16 cellular contexts compared by ENCODE assay signal in genomic region chr1:11847667-11848445, GRCh38. TPM values are rescaled to one million over a fixed set of nuclear protein-coding genes. Genes with fewer than 3 reads are reported as not detected.
A peak's percentile ranks its signal among the peaks of the same experiment; 100 is the strongest.
DNase-seq lines count a peak whose midpoint lies in the region; ATAC-seq and TF ChIP-seq lines count a peak whose summit lies in the region.
"Had no signal": no experiment of that assay in that cellular context is flagged by ENCODE, and none has a peak within 500 bp of the region (broad histone marks: within the 10 kb centered on the region; RNA-seq: fewer than 3 reads in every experiment).

NPPA (minus strand) TSS chr1:11847783; CDS start chr1:11847684, 99 bp downstream.

- TF ChIP-seq CTCF in vagina (IDR thresholded peaks at IDR 0.05), result no peak
- TF ChIP-seq CTCF in psoas muscle (IDR thresholded peaks at IDR 0.05), result no peak

- H3K27ac Mint-ChIP-seq in central memory CD8-positive, alpha-beta T cell (ENCODE audit: low read depth), result peak within 1 kb of the TSS; percentile 55

- H3K27me3 ChIP-seq in vagina, result no peaks in the 10 kb centered on the region
- H3K27me3 ChIP-seq in psoas muscle (ENCODE audit: insufficient read depth in 3 of 3, low read length in 2 of 3), result peaks cover 0 to 4% (median 2%) of the 10 kb centered on the region in 3 donors

- peaks cover 4% of the 10 kb centered on the region for H3K4me1 Mint-ChIP-seq in central memory CD8-positive, alpha-beta T cell

- DNase-seq in AG08396 (ENCODE audit: low spot score) (peak; percentile 39), GM04504 (ENCODE audit: low read depth) (peak; percentile 10), NCI-H2196 treated with DMSO at 0.1 percent for 48 hours (lab: John Stamatoyannopoulos, UW; ENCODE audit: unreplicated experiment) (peak; percentile 86), vagina (ENCODE audit: extremely low spot score in 2 of 2) (no peak), psoas muscle (no peak)
- DNase-seq in central memory CD8-positive, alpha-beta T cell (ENCODE audit: low spot score in 2 of 2), result no peak
- DNase-seq: activated naive CD4-positive, alpha-beta T cell treated with Interleukin-2 at 50 U/mL for 16 hours; NCI-H1048; stimulated activated CD4-positive, alpha-beta T cell treated with anti-CD3 and anti-CD28 coated beads, Interleukin-4, amount 100 ng/mL, for 4 hours; SW 1271 had no signal

- H3K36me3 ChIP-seq in vagina, result peaks cover 0 to 16% of the 10 kb centered on the region in 2 donors
- peaks cover 0 to 30% of the 10 kb centered on the region in 2 donors for H3K36me3 ChIP-seq in psoas muscle (ENCODE audit: insufficient read depth in 1 of 2, low read depth in 1 of 2)

- H3K27ac ChIP-seq in vagina, result no peak within 1 kb of the TSS
- H3K27ac ChIP-seq in psoas muscle, result no peak within 1 kb of the TSS

- H3K9me3 Mint-ChIP-seq in central memory CD8-positive, alpha-beta T cell, result no peaks in the 10 kb centered on the region

- intact Hi-C loops in vagina (cut with DNase I) (no loop called here), psoas muscle (cut with DNase I) (no loop called here)

- no peak for ATAC-seq in central memory CD8-positive, alpha-beta T cell (replicated peaks; ENCODE audit: extremely low read depth, poor library complexity, severe bottlenecking)
- ATAC-seq in esophagus mucosa, result no peak
- no peak for ATAC-seq in HG03039 (IDR thresholded peaks at IDR 0.05; ENCODE audit: unreplicated experiment)
- ATAC-seq in psoas muscle, result no peak
- ATAC-seq: GM12878 had no signal

- H3K4me3 Mint-ChIP-seq in central memory CD8-positive, alpha-beta T cell, result no peak within 1 kb of the TSS

- H3K9me3 ChIP-seq in vagina, result no peaks in the 10 kb centered on the region
- H3K9me3 ChIP-seq in psoas muscle, result no peaks in the 10 kb centered on the region

- peaks cover 5% of the 10 kb centered on the region for H3K36me3 Mint-ChIP-seq in central memory CD8-positive, alpha-beta T cell (ENCODE audit: insufficient read depth)

- H3K4me1 ChIP-seq in vagina (no peaks in the 10 kb centered on the region), psoas muscle (no peaks in the 10 kb centered on the region)

- WGBS in psoas muscle, 3 donors, result 27 to 31% (median 27%) methylated on average over 16 to 18 of the region's 18 CpGs

- TF ChIP-seq POLR2A in vagina (IDR thresholded peaks at IDR 0.05), result no peak

- H3K4me3 ChIP-seq in vagina, result no peak within 1 kb of the TSS
- H3K4me3 ChIP-seq in psoas muscle, result no peak within 1 kb of the TSS
- H3K4me3 ChIP-seq: GM12878 had no signal

- H3K27me3 Mint-ChIP-seq in central memory CD8-positive, alpha-beta T cell, result peaks cover 17% of the 10 kb centered on the region

RNA-seq across cellular contexts. Expression of gene NPPA, which starts in this region (rescaled TPM):
- not detected for total RNA-seq in vagina
- not detected for total RNA-seq in esophagus mucosa
- total RNA-seq in psoas muscle, result 1 to 10 TPM in 2 of 4 donors, under 1 TPM in 2; 0.28 to 2.1 (median 0.92) TPM
- polyA plus RNA-seq in psoas muscle, result 1 to 10 TPM in 1 of 3 donors, under 1 TPM in 2; 0.08 to 3.6 (median 0.13) TPM
- total RNA-seq: dermis microvascular lymphatic vessel endothelial cell, GM12878, liver, osteoblast had no signal

Comparison
In these comparisons a context has a peak if more than half of its experiments do, and no peak if none do; other contexts are left out.
1. DNase-seq: peak in AG08396 (single experiment), GM04504 (single experiment) and NCI-H2196 treated with DMSO at 0.1 percent for 48 hours (single experiment); none in central memory CD8-positive, alpha-beta T cell (0 of 2), vagina (0 of 2) and psoas muscle (0 of 2).